29 cellular contexts compared by ENCODE assay signal in the genomic region with DNA sequence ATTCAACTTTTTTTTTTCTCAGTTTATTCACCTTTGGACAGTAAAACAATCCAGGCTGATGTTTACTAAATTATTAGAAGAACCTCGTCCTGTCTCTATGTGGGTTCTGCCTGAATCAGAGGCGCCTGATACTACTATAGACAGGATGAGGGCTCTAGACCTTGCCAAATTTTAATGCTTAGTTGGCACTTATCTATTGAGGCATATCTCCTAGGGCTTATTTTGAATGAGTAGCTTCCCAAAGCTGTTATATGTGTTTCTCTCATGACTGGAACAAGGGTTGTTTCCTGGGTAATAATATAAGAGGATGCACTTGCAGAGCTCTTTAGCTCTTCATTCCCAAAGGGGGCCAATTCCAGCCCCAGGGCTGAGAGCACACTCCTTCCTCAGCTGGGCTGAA. TPM values are rescaled to one million over a fixed set of nuclear protein-coding genes. Genes with fewer than 3 reads are reported as not detected.
"Had no signal": no experiment of that assay in that cellular context is flagged by ENCODE, and none has a peak within 500 bp of the region (broad histone marks: within the 10 kb centered on the region; RNA-seq: fewer than 3 reads in every experiment).

No MANE protein-coding gene starts in this region.

- H3K36me3 ChIP-seq: cardiac muscle cell, uterus had no signal

- FAIRE-seq: frontal cortex, small intestine had no signal

- H3K27ac ChIP-seq: body of pancreas, cardiac muscle cell, hepatocyte, testis, uterus had no signal

- H3K79me2 ChIP-seq: hepatocyte had no signal

- H3K4me3 ChIP-seq: body of pancreas, cardiac muscle cell, hepatocyte, testis, uterus had no signal

- H2AFZ ChIP-seq: hepatocyte had no signal

- ATAC-seq: activated CD4-positive, CD25-positive, alpha-beta regulatory T cell treated with anti-CD3 and anti-CD28 coated beads, Interleukin-2, amount 50 U/mL, for 24 hours; body of pancreas; sciatic nerve; stimulated activated naive B cell treated with anti-CD40 and anti-IgM and Interleukin-4, amounts not matched to agents 10 μg/mL and 1 μg/mL and 100 μg/mL, for 72 hours had no signal

- H3K9me3 Mint-ChIP-seq: activated CD4-positive, alpha-beta memory T cell treated with anti-CD3 and anti-CD28 coated beads, Interleukin-2, amount 10 ng/mL, durations not matched to agents 7 days and 5 days; activated CD4-positive, alpha-beta T cell treated with anti-CD3 and anti-CD28 coated beads, Interleukin-2, amount 10 ng/mL, durations not matched to agents 24 days and 14 days; activated naive CD4-positive, alpha-beta T cell treated with anti-CD3 and anti-CD28 coated beads, Interleukin-2, amount 10 ng/mL, durations not matched to agents 7 days and 5 days; dendritic cell treated with granulocyte-macrophage colony-stimulating factor and Interleukin-4, amounts not matched to agents 40 ng/mL and 50 ng/mL, for 4 days; immature natural killer cell; naive B cell; stimulated activated naive B cell treated with anti-CD40 and anti-IgM and Interleukin-4, amounts not matched to agents 10 μg/mL and 1 μg/mL and 100 μg/mL, for 72 hours had no signal

- H3K36me3 Mint-ChIP-seq: activated naive CD4-positive, alpha-beta T cell treated with anti-CD3 and anti-CD28 coated beads, Interleukin-2, amount 10 ng/mL, durations not matched to agents 7 days and 5 days; immature natural killer cell; naive B cell; stimulated activated naive B cell treated with anti-CD40 and anti-IgM and Interleukin-4, amounts not matched to agents 10 μg/mL and 1 μg/mL and 100 μg/mL, for 72 hours had no signal

- H3K27me3 ChIP-seq: body of pancreas, cardiac muscle cell, hepatocyte, testis, uterus had no signal

- H3K9me3 ChIP-seq: body of pancreas, testis, uterus had no signal

- H3K4me1 ChIP-seq: body of pancreas, testis, uterus had no signal

- DNase-seq: activated CD4-positive, alpha-beta memory T cell treated with anti-CD3 and anti-CD28 coated beads, Interleukin-2, amount 10 ng/mL, durations not matched to agents 7 days and 5 days; activated CD4-positive, alpha-beta T cell treated with anti-CD3 and anti-CD28 coated beads, Interleukin-2, amount 10 ng/mL, durations not matched to agents 24 days and 14 days; activated effector memory CD4-positive, alpha-beta T cell treated with anti-CD3 and anti-CD28 coated beads, Interleukin-2, amount 50 U/mL, for 16 hours; activated naive CD4-positive, alpha-beta T cell treated with anti-CD3 and anti-CD28 coated beads, Interleukin-2, amount 10 ng/mL, durations not matched to agents 7 days and 5 days; anterior cingulate cortex; body of pancreas; effector CD4-positive, alpha-beta T cell; erythroblast; glutamatergic neuron; immature natural killer cell; kidney glomerular epithelial cell; naive B cell; occipital lobe; small intestine; stimulated activated CD4-positive, alpha-beta T cell treated with anti-CD3 and anti-CD28 coated beads, Interleukin-2, amount 100 ng/mL, for 48 hours; stimulated activated CD8-positive, alpha-beta memory T cell treated with anti-CD3 and anti-CD28 coated beads, Interleukin-4, amount 100 ng/mL, for 48 hours; stimulated activated naive B cell treated with anti-CD40 and anti-IgM and Interleukin-4, amounts not matched to agents 10 μg/mL and 1 μg/mL and 100 μg/mL, for 72 hours; T-helper 9 cell; testis; trophoblast cell; uterus had no signal

- H3K4me3 Mint-ChIP-seq: activated CD4-positive, alpha-beta memory T cell treated with anti-CD3 and anti-CD28 coated beads, Interleukin-2, amount 10 ng/mL, durations not matched to agents 7 days and 5 days; activated CD4-positive, alpha-beta T cell treated with anti-CD3 and anti-CD28 coated beads, Interleukin-2, amount 10 ng/mL, durations not matched to agents 24 days and 14 days; activated naive CD4-positive, alpha-beta T cell treated with anti-CD3 and anti-CD28 coated beads, Interleukin-2, amount 10 ng/mL, durations not matched to agents 7 days and 5 days; dendritic cell treated with granulocyte-macrophage colony-stimulating factor and Interleukin-4, amounts not matched to agents 40 ng/mL and 50 ng/mL, for 4 days; immature natural killer cell; naive B cell; neural crest cell; stimulated activated naive B cell treated with anti-CD40 and anti-IgM and Interleukin-4, amounts not matched to agents 10 μg/mL and 1 μg/mL and 100 μg/mL, for 72 hours had no signal

- H3K27ac Mint-ChIP-seq: activated CD4-positive, alpha-beta memory T cell treated with anti-CD3 and anti-CD28 coated beads, Interleukin-2, amount 10 ng/mL, durations not matched to agents 7 days and 5 days; activated CD4-positive, alpha-beta T cell treated with anti-CD3 and anti-CD28 coated beads, Interleukin-2, amount 10 ng/mL, durations not matched to agents 24 days and 14 days; activated naive CD4-positive, alpha-beta T cell treated with anti-CD3 and anti-CD28 coated beads, Interleukin-2, amount 10 ng/mL, durations not matched to agents 7 days and 5 days; dendritic cell treated with granulocyte-macrophage colony-stimulating factor and Interleukin-4, amounts not matched to agents 40 ng/mL and 50 ng/mL, for 4 days; immature natural killer cell; naive B cell; stimulated activated naive B cell treated with anti-CD40 and anti-IgM and Interleukin-4, amounts not matched to agents 10 μg/mL and 1 μg/mL and 100 μg/mL, for 72 hours had no signal

- H3K4me1 Mint-ChIP-seq: activated CD4-positive, alpha-beta memory T cell treated with anti-CD3 and anti-CD28 coated beads, Interleukin-2, amount 10 ng/mL, durations not matched to agents 7 days and 5 days; activated CD4-positive, alpha-beta T cell treated with anti-CD3 and anti-CD28 coated beads, Interleukin-2, amount 10 ng/mL, durations not matched to agents 24 days and 14 days; activated naive CD4-positive, alpha-beta T cell treated with anti-CD3 and anti-CD28 coated beads, Interleukin-2, amount 10 ng/mL, durations not matched to agents 7 days and 5 days; immature natural killer cell; naive B cell; stimulated activated naive B cell treated with anti-CD40 and anti-IgM and Interleukin-4, amounts not matched to agents 10 μg/mL and 1 μg/mL and 100 μg/mL, for 72 hours had no signal

- H3K4me2 ChIP-seq: hepatocyte had no signal

RNA-seq across cellular contexts. Expression of a gene that starts 23.6 kb away (rescaled TPM):
- total RNA-seq: activated CD4-positive, alpha-beta memory T cell treated with anti-CD3 and anti-CD28 coated beads, Interleukin-2, amount 10 ng/mL, durations not matched to agents 7 days and 5 days; activated CD4-positive, alpha-beta T cell treated with anti-CD3 and anti-CD28 coated beads, Interleukin-2, amount 10 ng/mL, durations not matched to agents 24 days and 14 days; T-helper 1 cell treated with Interleukin-12 subunit alpha and Interleukin-12 subunit beta and Interleukin-4 antibody, amounts not matched to agents 30 ng/mL and 1 ng/mL, for 36 hours had no signal
- polyA plus RNA-seq: immature natural killer cell had no signal
